28 cellular contexts compared by ENCODE assay signal in the genomic region with DNA sequence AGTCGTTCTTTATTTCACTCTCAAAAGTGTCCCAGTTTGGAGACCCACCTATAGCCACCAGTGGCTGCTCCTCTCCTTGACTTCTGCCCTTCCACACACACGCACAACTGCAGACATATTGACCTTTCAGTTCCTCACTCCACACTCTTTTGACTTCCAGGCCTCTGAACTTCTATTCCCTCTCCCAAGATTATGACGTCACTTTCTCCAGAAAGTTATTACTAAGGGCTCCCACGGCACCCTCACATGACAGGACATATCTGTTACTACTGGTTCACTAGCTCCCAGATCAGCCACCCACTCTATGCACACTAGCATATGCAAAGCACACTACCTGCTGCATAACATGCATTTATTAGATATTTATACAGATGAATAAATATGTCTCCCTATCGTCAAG.
"Had no signal": no experiment of that assay in that cellular context is flagged by ENCODE, and none has a peak within 500 bp of the region (broad histone marks: within the 10 kb centered on the region; RNA-seq: fewer than 3 reads in every experiment).

No MANE protein-coding gene starts in this region.

- DNase-seq: activated CD4-positive, alpha-beta T cell treated with anti-CD3 and anti-CD28 coated beads for 1 hour; activated CD4-positive, alpha-beta T cell treated with anti-CD3 and anti-CD28 coated beads for 4 hours; activated CD4-positive, alpha-beta T cell treated with anti-CD3 and anti-CD28 coated beads, Interleukin-2, amount 10 ng/mL, durations not matched to agents 7 days and 5 days; activated CD4-positive, alpha-beta T cell treated with anti-CD3 and anti-CD28 coated beads, Interleukin-2, amount 50 U/mL, for 4 hours; activated CD8-positive, alpha-beta memory T cell treated with anti-CD3 and anti-CD28 coated beads for 24 hours; activated CD8-positive, alpha-beta T cell treated with anti-CD3 and anti-CD28 coated beads for 36 hours; activated effector memory CD4-positive, alpha-beta T cell treated with Interleukin-2 at 50 U/mL for 16 hours; activated gamma-delta T cell treated with Interleukin-2 at 50 U/mL for 16 hours; activated naive CD4-positive, alpha-beta T cell treated with anti-CD3 and anti-CD28 coated beads, Interleukin-2, amount 50 U/mL, for 16 hours; activated naive CD4-positive, alpha-beta T cell treated with Interleukin-2 at 50 U/mL for 16 hours; activated T-cell treated with anti-CD3 and anti-CD28 coated beads, Interleukin-2, amount 50 U/mL, for 4 hours; amniotic stem cell; anterior cingulate cortex; dorsolateral prefrontal cortex; effector memory CD4-positive, alpha-beta T cell; erythroblast; foreskin keratinocyte; gastrocnemius medialis; glutamatergic neuron; heart left ventricle; hypothalamus; T-helper 2 cell had no signal

- H3K9me3 ChIP-seq: esophagus muscularis mucosa, gastrocnemius medialis, heart left ventricle had no signal

- H3K27ac ChIP-seq: coronary artery, dorsolateral prefrontal cortex, esophagus muscularis mucosa, foreskin keratinocyte, gastrocnemius medialis, heart left ventricle had no signal

- H3K4me3 ChIP-seq: coronary artery, dorsolateral prefrontal cortex, esophagus muscularis mucosa, gastrocnemius medialis, heart left ventricle had no signal

- H3K27me3 ChIP-seq: dorsolateral prefrontal cortex, esophagus muscularis mucosa, foreskin keratinocyte, gastrocnemius medialis, heart left ventricle had no signal

- H3K9me3 Mint-ChIP-seq: activated CD4-positive, alpha-beta T cell treated with anti-CD3 and anti-CD28 coated beads, Interleukin-2, amount 10 ng/mL, durations not matched to agents 7 days and 5 days; activated CD8-positive, alpha-beta T cell treated with anti-CD3 and anti-CD28 coated beads for 36 hours; activated T-cell treated with anti-CD3 and anti-CD28 coated beads, Interleukin-2, amount 50 U/mL, for 4 hours; activated T-helper 17 cell treated with anti-CD3 and anti-CD28 coated beads, Interleukin-2, amount 50 U/mL, for 72 hours; central memory CD8-positive, alpha-beta T cell; dendritic cell treated with granulocyte-macrophage colony-stimulating factor and Interleukin-4, amounts not matched to agents 40 ng/mL and 50 ng/mL, for 4 days had no signal

- H3K27ac Mint-ChIP-seq: activated CD4-positive, alpha-beta T cell treated with anti-CD3 and anti-CD28 coated beads, Interleukin-2, amount 10 ng/mL, durations not matched to agents 7 days and 5 days; activated CD8-positive, alpha-beta T cell treated with anti-CD3 and anti-CD28 coated beads for 36 hours; activated naive CD8-positive, alpha-beta T cell; activated T-helper 17 cell treated with anti-CD3 and anti-CD28 coated beads, Interleukin-2, amount 50 U/mL, for 72 hours; dendritic cell treated with granulocyte-macrophage colony-stimulating factor and Interleukin-4, amounts not matched to agents 40 ng/mL and 50 ng/mL, for 4 days had no signal

- ATAC-seq: activated CD8-positive, alpha-beta T cell treated with anti-CD3 and anti-CD28 coated beads for 36 hours; activated T-cell treated with anti-CD3 and anti-CD28 coated beads, Interleukin-2, amount 50 U/mL, for 4 hours; activated T-helper 17 cell treated with anti-CD3 and anti-CD28 coated beads, Interleukin-2, amount 50 U/mL, for 72 hours; foreskin keratinocyte; gastrocnemius medialis; heart left ventricle had no signal

- H3K4me3 Mint-ChIP-seq: activated CD4-positive, alpha-beta T cell treated with anti-CD3 and anti-CD28 coated beads, Interleukin-2, amount 10 ng/mL, durations not matched to agents 7 days and 5 days; activated CD8-positive, alpha-beta T cell treated with anti-CD3 and anti-CD28 coated beads for 36 hours; activated naive CD8-positive, alpha-beta T cell; activated T-cell treated with anti-CD3 and anti-CD28 coated beads, Interleukin-2, amount 50 U/mL, for 4 hours; activated T-helper 17 cell treated with anti-CD3 and anti-CD28 coated beads, Interleukin-2, amount 50 U/mL, for 72 hours; central memory CD8-positive, alpha-beta T cell; dendritic cell treated with granulocyte-macrophage colony-stimulating factor and Interleukin-4, amounts not matched to agents 40 ng/mL and 50 ng/mL, for 4 days had no signal

- H3K4me1 ChIP-seq: foreskin keratinocyte, heart left ventricle had no signal

- H3K4me1 Mint-ChIP-seq: activated CD4-positive, alpha-beta T cell treated with anti-CD3 and anti-CD28 coated beads, Interleukin-2, amount 10 ng/mL, durations not matched to agents 7 days and 5 days had no signal

- H3K27me3 Mint-ChIP-seq: activated CD4-positive, alpha-beta T cell treated with anti-CD3 and anti-CD28 coated beads, Interleukin-2, amount 10 ng/mL, durations not matched to agents 7 days and 5 days; activated CD8-positive, alpha-beta T cell treated with anti-CD3 and anti-CD28 coated beads for 36 hours; activated naive CD8-positive, alpha-beta T cell; activated T-helper 17 cell treated with anti-CD3 and anti-CD28 coated beads, Interleukin-2, amount 50 U/mL, for 72 hours; central memory CD8-positive, alpha-beta T cell; dendritic cell treated with granulocyte-macrophage colony-stimulating factor and Interleukin-4, amounts not matched to agents 40 ng/mL and 50 ng/mL, for 4 days had no signal
